In the genomic region with DNA sequence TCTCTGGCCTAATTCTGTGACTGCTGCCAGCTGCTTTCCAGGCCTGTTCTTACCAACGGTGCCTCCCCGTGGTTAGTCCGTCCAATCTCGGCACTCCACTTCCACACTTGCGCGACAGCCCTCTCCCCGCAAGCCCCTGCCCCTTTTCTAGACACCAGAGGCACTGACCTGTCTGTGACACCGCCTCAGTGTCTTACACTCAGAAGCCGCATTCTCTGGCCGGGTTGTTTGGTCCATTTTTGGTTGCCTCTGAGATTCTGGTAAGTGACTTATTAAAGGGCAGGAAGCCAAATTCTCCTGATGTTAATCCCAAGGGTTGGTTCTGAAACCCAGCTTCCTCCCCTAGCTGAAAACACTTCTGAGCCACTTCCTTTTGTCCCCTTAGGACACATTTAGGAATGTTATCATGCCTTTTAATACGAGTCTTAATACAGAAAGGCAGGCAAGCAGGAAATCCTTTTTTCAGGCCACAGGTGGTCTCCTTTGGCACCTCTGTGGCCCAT, we compare ENCODE assay signal across 8 cellular contexts. TPM values are rescaled to one million over a fixed set of nuclear protein-coding genes. Genes with fewer than 3 reads are reported as not detected.
DNase-seq lines count a peak whose midpoint lies in the region; ATAC-seq, FAIRE-seq and TF ChIP-seq lines count a peak whose summit lies in the region.

No MANE protein-coding gene starts in this region.

- no peak for TF ChIP-seq EP300 in A549 (IDR thresholded peaks at IDR 0.05)

- 40% methylated on average over 11 of the region's 11 CpGs for WGBS in A549 (ENCODE audit: missing lambda C conversion rate)
- WGBS in ectodermal cell, 2 experiments, result 66 to 71% methylated on average over 11 of the region's 11 CpGs

- CTCF ChIA-PET in A549 (lab: Yijun Ruan, JAX), result interaction anchor here (1.2 kb wide), 2 partner anchors 9 to 21 kb away, joined by 3 to 4 read pairs; no protein-coding TSS in a partner anchor
- CTCF ChIA-PET in WTC11 (lab: Charles Lee), result interaction anchor here (1.0 to 1.5 kb wide), 3 partner anchors 46 to 1685 kb away, joined by 3 to 7 read pairs (median 3); no protein-coding TSS in a partner anchor

- no peaks in the 10 kb centered on the region for H3K27me3 ChIP-seq in H7 (ENCODE audit: control insufficient read depth, insufficient read depth, low read length)
- H3K27me3 ChIP-seq in ectodermal cell (ENCODE audit: control insufficient read depth, insufficient read depth, low read length, poor library complexity, severe bottlenecking), result peaks cover 6% of the 10 kb centered on the region

- no peak for TF ChIP-seq CTCF in A549 (IDR thresholded peaks at IDR 0.05)
- no peak for TF ChIP-seq CTCF in WTC11 (IDR thresholded peaks at IDR 0.05)
- TF ChIP-seq CTCF in mesothelial cell of epicardium (IDR thresholded peaks at IDR 0.05; ENCODE audit: unreplicated experiment), result no peak

- peak overlapping the region; percentile 93 to 96 for H3K27ac ChIP-seq in A549
- no peak overlapping the region for H3K27ac ChIP-seq in ectodermal cell (ENCODE audit: insufficient read depth, low read depth, low read length, poor library complexity, severe bottlenecking)
- H3K27ac ChIP-seq in substantia nigra (ENCODE audit: low read depth, low read length, poor library complexity, severe bottlenecking), result peak overlapping the region; percentile 90

- H3K9me3 Mint-ChIP-seq in WTC11, result peaks cover 3% of the 10 kb centered on the region; the same call in 1 of the 2 replicates
- no peaks in the 10 kb centered on the region for H3K9me3 Mint-ChIP-seq in mesothelial cell of epicardium

- H3K27me3 Mint-ChIP-seq in WTC11 (ENCODE audit: low read depth) (no peaks in the 10 kb centered on the region), mesothelial cell of epicardium (ENCODE audit: low read depth) (no peaks in the 10 kb centered on the region)

- no peak for FAIRE-seq in A549 (lab: Jason Lieb, UNC)

- TF ChIP-seq RAD21 in A549 (conservative IDR thresholded peaks at IDR 0.05 in 1 of 2, IDR thresholded peaks at IDR 0.05 in 1 of 2), result no peak

- H3K4me1 ChIP-seq in A549 (peaks cover 19% of the 10 kb centered on the region), ectodermal cell (ENCODE audit: control insufficient read depth, insufficient read depth, low read length) (peaks cover 6% of the 10 kb centered on the region)

- peak in 1 of 2 experiments; percentile 36 for DNase-seq in A549 (ENCODE audit: low read depth in 1 of 2, low spot score in 1 of 2)
- DNase-seq in H7, result no peak
- peak; percentile 11 for DNase-seq in WTC11 (ENCODE audit: low spot score)
- DNase-seq in mesothelial cell of epicardium (ENCODE audit: low spot score in 2 of 2, unreplicated experiment in 2 of 2), result no peak
- DNase-seq in substantia nigra (lab: John Stamatoyannopoulos, UW), result peak in 40 of 49 donors; percentile 6 to 69 (median 48)
- DNase-seq in NCI-H1436 (lab: John Stamatoyannopoulos, UW), result no peak

- H3K36me3 ChIP-seq in H7 (replicated peaks; ENCODE audit: control insufficient read depth, insufficient read depth, low read length) (no peaks in the 10 kb centered on the region), ectodermal cell (ENCODE audit: control insufficient read depth, insufficient read depth, low read length) (no peaks in the 10 kb centered on the region)

- POLR2A ChIA-PET in A549 (lab: Yijun Ruan, JAX), result interaction anchor here (0.5 to 1.5 kb wide), 5 partner anchors 11 to 1427 kb away, joined by 3 read pairs; a partner anchor contains a TSS
- POLR2A ChIA-PET in WTC11 (lab: Charles Lee), result interaction anchor here (0.5 kb wide), 1 partner anchor 31 kb away, joined by 4 read pairs; no protein-coding TSS in a partner anchor

- H3K4me2 ChIP-seq in A549, result peak overlapping the region; percentile 91

- peaks cover 4% of the 10 kb centered on the region for H3K36me3 Mint-ChIP-seq in WTC11
- H3K36me3 Mint-ChIP-seq in mesothelial cell of epicardium, result peaks cover under 1% of the 10 kb centered on the region

- peaks cover 30% of the 10 kb centered on the region for H3K4me1 Mint-ChIP-seq in WTC11
- peaks cover 40% of the 10 kb centered on the region for H3K4me1 Mint-ChIP-seq in mesothelial cell of epicardium

- H3K4me3 ChIP-seq in A549 (peak overlapping the region; percentile 73), H7 (ENCODE audit: insufficient read depth, low read depth, low read length) (peak overlapping the region; percentile 69), ectodermal cell (ENCODE audit: insufficient read depth, low read depth, low read length) (peak overlapping the region; percentile 66)

- H3K9me3 ChIP-seq in A549 (no peaks in the 10 kb centered on the region), ectodermal cell (ENCODE audit: control insufficient read depth, low read length) (no peaks in the 10 kb centered on the region)

- TF ChIP-seq POLR2A in A549 (IDR thresholded peaks at IDR 0.05; ENCODE audit: low read length), result no peak

- H3K27ac Mint-ChIP-seq in WTC11 (peak overlapping the region; percentile 96), mesothelial cell of epicardium (peak overlapping the region; percentile 98)

- ATAC-seq in A549 (peak in 1 of 2 experiments; percentile 0; a peak in 3 of 6 replicates), WTC11 (no peak), GM19324 (IDR thresholded peaks at IDR 0.05; ENCODE audit: low FRiP score, unreplicated experiment) (no peak)

- H3K4me3 Mint-ChIP-seq in WTC11 (peak overlapping the region; percentile 87), mesothelial cell of epicardium (peak overlapping the region; percentile 88)

TF ChIP-seq in A549, 52 proteins besides CTCF, POLR2A, EP300 and RAD21:
- no peak for TF ChIP-seq TFCP2L1 (CRISPR knock-in tag; IDR thresholded peaks at IDR 0.05)
- TF ChIP-seq EHF (CRISPR knock-in tag; IDR thresholded peaks at IDR 0.05), result no peak
- no peak for TF ChIP-seq MAZ (IDR thresholded peaks at IDR 0.05; ENCODE audit: borderline replicate concordance, low read depth, low read length)
- TF ChIP-seq NFE2L2 (conservative IDR thresholded peaks at IDR 0.05; ENCODE audit: low read length), result no peak
- TF ChIP-seq, protein P1, sequence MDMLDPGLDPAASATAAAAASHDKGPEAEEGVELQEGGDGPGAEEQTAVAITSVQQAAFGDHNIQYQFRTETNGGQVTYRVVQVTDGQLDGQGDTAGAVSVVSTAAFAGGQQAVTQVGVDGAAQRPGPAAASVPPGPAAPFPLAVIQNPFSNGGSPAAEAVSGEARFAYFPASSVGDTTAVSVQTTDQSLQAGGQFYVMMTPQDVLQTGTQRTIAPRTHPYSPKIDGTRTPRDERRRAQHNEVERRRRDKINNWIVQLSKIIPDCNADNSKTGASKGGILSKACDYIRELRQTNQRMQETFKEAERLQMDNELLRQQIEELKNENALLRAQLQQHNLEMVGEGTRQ (IDR thresholded peaks at IDR 0.05), result no peak
- TF ChIP-seq RCOR1 (IDR thresholded peaks at IDR 0.05; ENCODE audit: low read depth, low read length), result no peak
- no peak for TF ChIP-seq NPAS2 (CRISPR knock-in tag; IDR thresholded peaks at IDR 0.05; ENCODE audit: borderline replicate concordance)

TF ChIP-seq in WTC11, 78 proteins besides CTCF, POLR2A, EP300 and RAD21:
- TF ChIP-seq, protein P2, sequence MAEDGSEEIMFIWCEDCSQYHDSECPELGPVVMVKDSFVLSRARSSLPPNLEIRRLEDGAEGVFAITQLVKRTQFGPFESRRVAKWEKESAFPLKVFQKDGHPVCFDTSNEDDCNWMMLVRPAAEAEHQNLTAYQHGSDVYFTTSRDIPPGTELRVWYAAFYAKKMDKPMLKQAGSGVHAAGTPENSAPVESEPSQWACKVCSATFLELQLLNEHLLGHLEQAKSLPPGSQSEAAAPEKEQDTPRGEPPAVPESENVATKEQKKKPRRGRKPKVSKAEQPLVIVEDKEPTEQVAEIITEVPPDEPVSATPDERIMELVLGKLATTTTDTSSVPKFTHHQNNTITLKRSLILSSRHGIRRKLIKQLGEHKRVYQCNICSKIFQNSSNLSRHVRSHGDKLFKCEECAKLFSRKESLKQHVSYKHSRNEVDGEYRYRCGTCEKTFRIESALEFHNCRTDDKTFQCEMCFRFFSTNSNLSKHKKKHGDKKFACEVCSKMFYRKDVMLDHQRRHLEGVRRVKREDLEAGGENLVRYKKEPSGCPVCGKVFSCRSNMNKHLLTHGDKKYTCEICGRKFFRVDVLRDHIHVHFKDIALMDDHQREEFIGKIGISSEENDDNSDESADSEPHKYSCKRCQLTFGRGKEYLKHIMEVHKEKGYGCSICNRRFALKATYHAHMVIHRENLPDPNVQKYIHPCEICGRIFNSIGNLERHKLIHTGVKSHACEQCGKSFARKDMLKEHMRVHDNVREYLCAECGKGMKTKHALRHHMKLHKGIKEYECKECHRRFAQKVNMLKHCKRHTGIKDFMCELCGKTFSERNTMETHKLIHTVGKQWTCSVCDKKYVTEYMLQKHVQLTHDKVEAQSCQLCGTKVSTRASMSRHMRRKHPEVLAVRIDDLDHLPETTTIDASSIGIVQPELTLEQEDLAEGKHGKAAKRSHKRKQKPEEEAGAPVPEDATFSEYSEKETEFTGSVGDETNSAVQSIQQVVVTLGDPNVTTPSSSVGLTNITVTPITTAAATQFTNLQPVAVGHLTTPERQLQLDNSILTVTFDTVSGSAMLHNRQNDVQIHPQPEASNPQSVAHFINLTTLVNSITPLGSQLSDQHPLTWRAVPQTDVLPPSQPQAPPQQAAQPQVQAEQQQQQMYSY (CRISPR knock-in tag; IDR thresholded peaks at IDR 0.05), result 0 out of 2 replicates have a peak, but pooled peaks have one; percentile 15
- TF ChIP-seq NR2C2 (CRISPR knock-in tag; IDR thresholded peaks at IDR 0.05), result no peak

RNA-seq across cellular contexts. Expression of a gene that starts 1.2 kb away (rescaled TPM):
- 48.4 and 58.4 TPM in 2 replicates for polyA plus RNA-seq in A549 (2011; rRNA removed)
- polyA plus RNA-seq in A549 (2012; cell fraction: cytosol; rRNA removed), result 13.8 and 16.2 TPM in 2 replicates
- polyA plus RNA-seq in A549 (2012; cell fraction: nucleus; rRNA removed), result 10.1 and 13.8 TPM in 2 replicates
- polyA plus RNA-seq in A549 (2017; fragmentation: RNase III; extraction: RNeasy Plus Mini Kit Qiagen cat#74134 plus additional on column Dnase treatment), result 20.8 to 21.3 TPM (median 21.0 TPM) in 3 replicates
- 23.3 and 34.3 TPM in 2 replicates for polyA minus RNA-seq in A549 (2011; rRNA and poly(A)+ RNA removed)
- total RNA-seq in H7 (2014; rRNA removed; shearing (Covaris generic)), result 17.6 and 19.0 TPM in 2 replicates
- total RNA-seq in WTC11 (2021), result 19.9 TPM in 3 replicates
- polyA plus RNA-seq in ectodermal cell (2013, experiment 1 of 4), result 22.6 TPM
- polyA plus RNA-seq in ectodermal cell (2013, experiment 2 of 4), result 20.4 TPM
- 20.3 TPM for polyA plus RNA-seq in ectodermal cell (2013, experiment 3 of 4)
- polyA plus RNA-seq in ectodermal cell (2013, experiment 4 of 4), result 26.2 TPM
- 41.1 to 43.7 TPM (median 42.0 TPM) in 3 replicates for total RNA-seq in mesothelial cell of epicardium

Comparison
In these comparisons a context has a peak if more than half of its experiments do, and no peak if none do; other contexts are left out.
1. DNase-seq: peak in WTC11 (single experiment) and substantia nigra (40 of 49); none in H7 (single experiment), mesothelial cell of epicardium (0 of 2) and NCI-H1436 (single experiment).
2. Peak in every context shown above with its lines, with median percentiles within 50 percentile points of each other: H3K4me3 ChIP-seq.